In the genomic region with DNA sequence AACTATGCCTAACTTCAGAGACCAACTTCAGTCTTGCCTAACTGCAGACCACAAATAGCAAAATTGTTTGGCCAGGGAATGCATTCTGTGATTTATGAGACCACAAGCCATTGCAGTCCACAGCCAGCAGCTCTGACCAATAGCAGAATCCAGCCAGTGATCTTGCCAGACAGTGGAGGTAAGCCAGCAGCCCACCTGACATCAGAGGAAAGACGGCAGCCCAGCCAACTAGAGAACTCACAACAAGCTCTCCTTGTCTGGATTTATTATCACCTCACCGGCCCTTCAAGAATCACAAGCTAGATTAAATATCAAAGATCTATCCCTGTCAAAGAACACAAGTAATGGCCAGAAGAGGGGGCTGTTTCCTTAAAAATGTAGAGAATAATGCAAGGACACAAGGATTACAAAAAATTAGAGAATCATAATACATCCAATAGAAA, we compare ENCODE assay signal across 8 cellular contexts.
A peak's percentile ranks its signal among the peaks of the same experiment; 100 is the strongest.
DNase-seq lines count a peak whose midpoint lies in the region; ATAC-seq and TF ChIP-seq lines count a peak whose summit lies in the region.

No MANE protein-coding gene starts in this region.

- H3K27ac Mint-ChIP-seq in activated CD4-positive, alpha-beta T cell treated with anti-CD3 and anti-CD28 coated beads, Interleukin-2, amount 10 ng/mL, durations not matched to agents 7 days and 5 days: no peak overlapping the region
- H3K27ac Mint-ChIP-seq in activated CD4-positive, alpha-beta T cell treated with anti-CD3 and anti-CD28 coated beads for 36 hours: no peak overlapping the region

- H3K9ac ChIP-seq in mammary epithelial cell (ENCODE audit: insufficient read depth, low read length): no peak overlapping the region

- H3K4me3 ChIP-seq in mammary epithelial cell (replicated peaks in 1 of 3; ENCODE audit: insufficient read depth in 1 of 3, low read depth in 2 of 3, low read length in 3 of 3): no peak overlapping the region

- H3K27me3 ChIP-seq in mammary epithelial cell (ENCODE audit: insufficient read depth, low read length): peaks cover 1% of the 10 kb centered on the region

- no peak for ATAC-seq in activated CD4-positive, alpha-beta T cell treated with anti-CD3 and anti-CD28 coated beads for 36 hours
- no peak for ATAC-seq in esophagus mucosa

- H3K4me1 ChIP-seq in mammary epithelial cell (ENCODE audit: insufficient read depth, low read length): no peaks in the 10 kb centered on the region

- no peaks in the 10 kb centered on the region for H3K36me3 Mint-ChIP-seq in activated CD4-positive, alpha-beta T cell treated with anti-CD3 and anti-CD28 coated beads, Interleukin-2, amount 10 ng/mL, durations not matched to agents 7 days and 5 days (ENCODE audit: low read depth)
- no peaks in the 10 kb centered on the region for H3K36me3 Mint-ChIP-seq in activated CD4-positive, alpha-beta T cell treated with anti-CD3 and anti-CD28 coated beads for 36 hours (ENCODE audit: low read depth)

- dilution Hi-C loops in mammary epithelial cell (cut with HindIII; ENCODE audit: low sequenced_read_pairs): no loop called here

- H3K4me3 Mint-ChIP-seq in activated CD4-positive, alpha-beta T cell treated with anti-CD3 and anti-CD28 coated beads, Interleukin-2, amount 10 ng/mL, durations not matched to agents 7 days and 5 days: no peak overlapping the region
- no peak overlapping the region for H3K4me3 Mint-ChIP-seq in activated CD4-positive, alpha-beta T cell treated with anti-CD3 and anti-CD28 coated beads for 36 hours

- BruUV-seq in mammary epithelial cell (replicated peaks; lab: Mats Ljungman, UMichigan): no TSS peak

- H3K27ac ChIP-seq in mammary epithelial cell (ENCODE audit: insufficient read depth, low read depth, low read length): no peak overlapping the region

- H3K9me3 Mint-ChIP-seq in activated CD4-positive, alpha-beta T cell treated with anti-CD3 and anti-CD28 coated beads, Interleukin-2, amount 10 ng/mL, durations not matched to agents 7 days and 5 days: no peaks in the 10 kb centered on the region
- H3K9me3 Mint-ChIP-seq in activated CD4-positive, alpha-beta T cell treated with anti-CD3 and anti-CD28 coated beads for 36 hours (ENCODE audit: low read depth): peaks cover 5% of the 10 kb centered on the region

- no peaks in the 10 kb centered on the region for H3K79me2 ChIP-seq in mammary epithelial cell (ENCODE audit: insufficient read depth, low read length)

- H3K4me2 ChIP-seq in mammary epithelial cell (ENCODE audit: insufficient read depth, low read depth, low read length): no peak overlapping the region

- intact Hi-C loops in activated CD4-positive, alpha-beta T cell treated with anti-CD3 and anti-CD28 coated beads for 36 hours (cut with DNase I, micrococcal nuclease): loop anchor here in 1 of 2 experiments (5.0 kb wide), 1 partner anchor 712 kb away; no protein-coding TSS in a partner anchor
- intact Hi-C loops in mammary epithelial cell (cut with micrococcal nuclease): loop anchor here (1.0 to 5.0 kb wide), 3 partner anchors 423 to 1272 kb away; no protein-coding TSS in a partner anchor

- peak; percentile 29 to 53 for TF ChIP-seq CTCF in mammary epithelial cell (conservative IDR thresholded peaks at IDR 0.05 in 1 of 2, IDR thresholded peaks at IDR 0.05 in 1 of 2; ENCODE audit: extremely low read depth in 1 of 2, insufficient read depth in 1 of 2, low read depth in 1 of 2, low read length in 2 of 2)

- no peaks in the 10 kb centered on the region for H3K9me3 ChIP-seq in mammary epithelial cell (replicated peaks; ENCODE audit: insufficient read depth, low read length)

- no peaks in the 10 kb centered on the region for H3K4me1 Mint-ChIP-seq in activated CD4-positive, alpha-beta T cell treated with anti-CD3 and anti-CD28 coated beads, Interleukin-2, amount 10 ng/mL, durations not matched to agents 7 days and 5 days
- H3K4me1 Mint-ChIP-seq in activated CD4-positive, alpha-beta T cell treated with anti-CD3 and anti-CD28 coated beads for 36 hours: no peaks in the 10 kb centered on the region

- H4K20me1 ChIP-seq in mammary epithelial cell (ENCODE audit: insufficient read depth, low read length): no peaks in the 10 kb centered on the region

- CTCF ChIA-PET in activated CD4-positive, alpha-beta T cell treated with anti-CD3 and anti-CD28 coated beads, Interleukin-2, amount 10 ng/mL, durations not matched to agents 7 days and 5 days (lab: Charles Lee): no interaction called here
- CTCF ChIA-PET in activated CD4-positive, alpha-beta T cell treated with anti-CD3 and anti-CD28 coated beads for 36 hours (lab: Charles Lee): interaction anchor here (0.6 kb wide), 1 partner anchor 74 kb away, joined by 3 read pairs; no protein-coding TSS in a partner anchor
- CTCF ChIA-PET in mammary epithelial cell (lab: Charles Lee; ENCODE audit: low non-redundant PET): no interaction called here

- H2AFZ ChIP-seq in mammary epithelial cell (ENCODE audit: low read depth, low read length): no peak overlapping the region

- 100% methylated on average over 1 of the region's 2 CpGs for WGBS in mammary epithelial cell (ENCODE audit: low coverage, missing lambda C conversion rate)

- in situ Hi-C loops in mammary epithelial cell (cut with MboI; ENCODE audit: low sequenced_read_pairs in 2 of 2): loop anchor here (25.0 kb wide), 2 partner anchors 422 to 503 kb away; no protein-coding TSS in a partner anchor

- H3K36me3 ChIP-seq in mammary epithelial cell (ENCODE audit: insufficient read depth, low read length): no peaks in the 10 kb centered on the region

- DNase-seq in activated CD4-positive, alpha-beta T cell treated with anti-CD3 and anti-CD28 coated beads, Interleukin-2, amount 10 ng/mL, durations not matched to agents 7 days and 5 days: peak; percentile 10
- DNase-seq in activated CD4-positive, alpha-beta T cell treated with anti-CD3 and anti-CD28 coated beads for 36 hours: no peak
- DNase-seq in NCI-H345 (lab: John Stamatoyannopoulos, UW) (peak; percentile 38), mammary epithelial cell (peak; percentile 42), renal cortical epithelial cell (ENCODE audit: low read depth) (peak; percentile 68)
- DNase-seq in activated T-cell treated with anti-CD3 and anti-CD28 coated beads, Interleukin-2, amount 50 U/mL, for 48 hours: no peak
- DNase-seq in stimulated activated CD4-positive, alpha-beta T cell treated with anti-CD3 and anti-CD28 coated beads, Interleukin-4, amount 100 ng/mL, for 4 hours: no peak

- H3K27me3 Mint-ChIP-seq in activated CD4-positive, alpha-beta T cell treated with anti-CD3 and anti-CD28 coated beads, Interleukin-2, amount 10 ng/mL, durations not matched to agents 7 days and 5 days: peaks cover 2% of the 10 kb centered on the region
- no peaks in the 10 kb centered on the region for H3K27me3 Mint-ChIP-seq in activated CD4-positive, alpha-beta T cell treated with anti-CD3 and anti-CD28 coated beads for 36 hours

- POLR2A ChIA-PET in activated CD4-positive, alpha-beta T cell treated with anti-CD3 and anti-CD28 coated beads, Interleukin-2, amount 10 ng/mL, durations not matched to agents 7 days and 5 days (lab: Charles Lee): no interaction called here
- POLR2A ChIA-PET in activated CD4-positive, alpha-beta T cell treated with anti-CD3 and anti-CD28 coated beads for 36 hours (lab: Charles Lee): no interaction called here

Comparison
In these comparisons a context has a peak if more than half of its experiments do, and no peak if none do; other contexts are left out.
1. DNase-seq: peak in activated CD4-positive, alpha-beta T cell treated with anti-CD3 and anti-CD28 coated beads, Interleukin-2, amount 10 ng/mL, durations not matched to agents 7 days and 5 days (single experiment), NCI-H345 (single experiment), mammary epithelial cell (single experiment) and renal cortical epithelial cell (single experiment); none in activated CD4-positive, alpha-beta T cell treated with anti-CD3 and anti-CD28 coated beads for 36 hours (single experiment), activated T-cell treated with anti-CD3 and anti-CD28 coated beads, Interleukin-2, amount 50 U/mL, for 48 hours (0 of 2) and stimulated activated CD4-positive, alpha-beta T cell treated with anti-CD3 and anti-CD28 coated beads, Interleukin-4, amount 100 ng/mL, for 4 hours (0 of 2).